1 cellular context compared by ENCODE assay signal in genomic region chr10:73772280-73773151, GRCh38.
TF ChIP-seq lines count a peak whose summit lies in the region.

No MANE protein-coding gene starts in this region.

TF ChIP-seq in HepG2, 621 proteins besides CTCF, POLR2A, EP300 and RAD21 (continued from another document and continues in another):
- TF ChIP-seq CEBPZ (IDR thresholded peaks at IDR 0.05; ENCODE audit: low read length) (no peak), GLI4 (CRISPR knock-in tag; IDR thresholded peaks at IDR 0.05; ENCODE audit: borderline replicate concordance) (no peak), HOMEZ (CRISPR knock-in tag; IDR thresholded peaks at IDR 0.05; ENCODE audit: low read depth) (peak; percentile 41; the same call in 1 of the 2 replicates), HNRNPLL (IDR thresholded peaks at IDR 0.05; ENCODE audit: low read depth, low read length, poor library complexity, severe bottlenecking) (peak; percentile 94), IKZF1 (IDR thresholded peaks at IDR 0.05) (no peak), ZNF570 (CRISPR knock-in tag; IDR thresholded peaks at IDR 0.05; ENCODE audit: borderline replicate concordance) (no peak), KDM3A (CRISPR knock-in tag; IDR thresholded peaks at IDR 0.05; ENCODE audit: low read depth) (peak; percentile 25; the same call in 1 of the 2 replicates), MTERF4 (CRISPR knock-in tag; IDR thresholded peaks at IDR 0.05) (0 out of 2 replicates have a peak, but pooled peaks have one; percentile 53), ZFP91 (CRISPR knock-in tag; IDR thresholded peaks at IDR 0.05; ENCODE audit: borderline replicate concordance) (peak; percentile 71; the same call in 1 of the 2 replicates), HHEX (CRISPR knock-in tag; IDR thresholded peaks at IDR 0.05) (no peak), CENPT (CRISPR knock-in tag; IDR thresholded peaks at IDR 0.05; ENCODE audit: low read depth) (0 out of 2 replicates have a peak, but pooled peaks have one; percentile 24), GPN1 (CRISPR knock-in tag; IDR thresholded peaks at IDR 0.05; ENCODE audit: borderline replicate concordance) (no peak), ZBTB40 (IDR thresholded peaks at IDR 0.05) (no peak), ZBTB40 (CRISPR knock-in tag; IDR thresholded peaks at IDR 0.05) (no peak), BRF2 (CRISPR knock-in tag; IDR thresholded peaks at IDR 0.05) (no peak; the same call in 1 of the 2 replicates), HNF1B (CRISPR knock-in tag; IDR thresholded peaks at IDR 0.05) (0 out of 2 replicates have a peak, but pooled peaks have one; percentile 22), MAZ (IDR thresholded peaks at IDR 0.05; ENCODE audit: borderline replicate concordance, low read depth, low read length) (no peak), MAZ (CRISPR knock-in tag; IDR thresholded peaks at IDR 0.05; ENCODE audit: low read depth) (peak; percentile 59), FOXK1 (CRISPR knock-in tag; IDR thresholded peaks at IDR 0.05; ENCODE audit: borderline replicate concordance, low read depth) (0 out of 2 replicates have a peak, but pooled peaks have one; percentile 20), RARA (CRISPR knock-in tag; IDR thresholded peaks at IDR 0.05) (peak; percentile 27; the same call in 1 of the 2 replicates), ZNF790 (CRISPR knock-in tag; IDR thresholded peaks at IDR 0.05; ENCODE audit: borderline replicate concordance) (no peak), TAF15 (IDR thresholded peaks at IDR 0.05; ENCODE audit: low read depth, low read length, poor library complexity, severe bottlenecking) (no peak), FOXC1 (CRISPR knock-in tag; IDR thresholded peaks at IDR 0.05; ENCODE audit: borderline replicate concordance) (peak; percentile 54; the same call in 1 of the 2 replicates), RFXAP (CRISPR knock-in tag; IDR thresholded peaks at IDR 0.05; ENCODE audit: borderline replicate concordance) (0 out of 2 replicates have a peak, but pooled peaks have one; percentile 29), NONO (IDR thresholded peaks at IDR 0.05) (no peak), NONO (CRISPR knock-in tag; conservative IDR thresholded peaks at IDR 0.05) (peak; percentile 52), RBFOX2 (IDR thresholded peaks at IDR 0.05; ENCODE audit: low read depth, low read length) (peak; percentile 87), ZMYM3 (CRISPR knock-in tag; IDR thresholded peaks at IDR 0.05) (no peak), ZNF280D (CRISPR knock-in tag; IDR thresholded peaks at IDR 0.05) (no peak), ZNF746 (CRISPR knock-in tag; IDR thresholded peaks at IDR 0.05) (peak; percentile 80; the same call in 1 of the 2 replicates), MXI1 (IDR thresholded peaks at IDR 0.05; ENCODE audit: borderline replicate concordance, low read depth, low read length) (no peak; the same call in 2 of the 3 replicates)
- TF ChIP-seq, protein P1, sequence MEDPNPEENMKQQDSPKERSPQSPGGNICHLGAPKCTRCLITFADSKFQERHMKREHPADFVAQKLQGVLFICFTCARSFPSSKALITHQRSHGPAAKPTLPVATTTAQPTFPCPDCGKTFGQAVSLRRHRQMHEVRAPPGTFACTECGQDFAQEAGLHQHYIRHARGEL (CRISPR knock-in tag; IDR thresholded peaks at IDR 0.05): no peak
